10 cellular contexts compared by ENCODE assay signal in genomic region chr3:185796431-185797107, GRCh38. TPM values are rescaled to one million over a fixed set of nuclear protein-coding genes. Genes with fewer than 3 reads are reported as not detected.
DNase-seq lines count a peak whose midpoint lies in the region; ATAC-seq and TF ChIP-seq lines count a peak whose summit lies in the region.
"Had no signal": no experiment of that assay in that cellular context is flagged by ENCODE, and none has a peak within 500 bp of the region (broad histone marks: within the 10 kb centered on the region; RNA-seq: fewer than 3 reads in every experiment).

No MANE protein-coding gene starts in this region.

- H3K4me3 ChIP-seq in left ventricle myocardium inferior (no peak overlapping the region), upper lobe of left lung (no peak overlapping the region)
- H3K4me3 ChIP-seq: adrenal gland had no signal

- H3K27ac Mint-ChIP-seq in natural killer cell, result no peak overlapping the region
- no peak overlapping the region for H3K27ac Mint-ChIP-seq in activated CD4-positive, alpha-beta memory T cell treated with anti-CD3 and anti-CD28 coated beads, Interleukin-2, amount 10 ng/mL, durations not matched to agents 7 days and 5 days
- H3K27ac Mint-ChIP-seq: T-helper 17 cell had no signal

- POLR2A ChIA-PET in activated CD4-positive, alpha-beta memory T cell treated with anti-CD3 and anti-CD28 coated beads, Interleukin-2, amount 10 ng/mL, durations not matched to agents 7 days and 5 days (lab: Charles Lee), result no interaction called here

- DNase-seq in left ventricle myocardium superior (no peak), left ventricle myocardium inferior (no peak), SW 1271 (lab: John Stamatoyannopoulos, UW) (peak; percentile 35 to 87), glomerular visceral epithelial cell (ENCODE audit: extremely low spot score) (peak; percentile 69), upper lobe of left lung (no peak), natural killer cell (no peak)
- no peak for DNase-seq in activated CD4-positive, alpha-beta memory T cell treated with anti-CD3 and anti-CD28 coated beads, Interleukin-2, amount 10 ng/mL, durations not matched to agents 7 days and 5 days
- DNase-seq: T-helper 17 cell had no signal

- H3K4me1 ChIP-seq in left ventricle myocardium inferior (no peaks in the 10 kb centered on the region), upper lobe of left lung (peaks cover 4 to 13% (median 9%) of the 10 kb centered on the region in 4 donors)
- H3K4me1 ChIP-seq: adrenal gland had no signal

- H3K4me1 Mint-ChIP-seq in natural killer cell, result peaks cover 0 to 18% of the 10 kb centered on the region in 2 donors
- peaks cover 5% of the 10 kb centered on the region for H3K4me1 Mint-ChIP-seq in activated CD4-positive, alpha-beta memory T cell treated with anti-CD3 and anti-CD28 coated beads, Interleukin-2, amount 10 ng/mL, durations not matched to agents 7 days and 5 days
- H3K4me1 Mint-ChIP-seq: T-helper 17 cell had no signal

- no peak for TF ChIP-seq POLR2A in upper lobe of left lung (IDR thresholded peaks at IDR 0.05)

- no peaks in the 10 kb centered on the region for H3K27me3 Mint-ChIP-seq in natural killer cell (ENCODE audit: low read depth in 2 of 2)
- H3K27me3 Mint-ChIP-seq in activated CD4-positive, alpha-beta memory T cell treated with anti-CD3 and anti-CD28 coated beads, Interleukin-2, amount 10 ng/mL, durations not matched to agents 7 days and 5 days, result peaks cover 18% of the 10 kb centered on the region

- H3K27ac ChIP-seq in left ventricle myocardium inferior (replicated peaks), result no peak overlapping the region
- H3K27ac ChIP-seq in upper lobe of left lung, result no peak overlapping the region
- H3K27ac ChIP-seq: adrenal gland had no signal

- CTCF ChIA-PET in activated CD4-positive, alpha-beta memory T cell treated with anti-CD3 and anti-CD28 coated beads, Interleukin-2, amount 10 ng/mL, durations not matched to agents 7 days and 5 days (lab: Charles Lee), result no interaction called here

- no peaks in the 10 kb centered on the region for H3K36me3 Mint-ChIP-seq in natural killer cell
- H3K36me3 Mint-ChIP-seq in activated CD4-positive, alpha-beta memory T cell treated with anti-CD3 and anti-CD28 coated beads, Interleukin-2, amount 10 ng/mL, durations not matched to agents 7 days and 5 days (ENCODE audit: low read depth), result no peaks in the 10 kb centered on the region

- WGBS in upper lobe of left lung, 2 donors, result 49 to 62% methylated on average over 6 to 7 of the region's 7 CpGs

- peak; percentile 34 for ATAC-seq in left ventricle myocardium superior
- peak; percentile 56 to 90 for ATAC-seq in upper lobe of left lung (ENCODE audit: low FRiP score in 2 of 2)
- no peak for ATAC-seq in GM18520 (IDR thresholded peaks at IDR 0.05; ENCODE audit: unreplicated experiment)
- ATAC-seq in natural killer cell, result no peak
- ATAC-seq: T-helper 17 cell had no signal

- TF ChIP-seq CTCF in left ventricle myocardium inferior (IDR thresholded peaks at IDR 0.05; ENCODE audit: borderline replicate concordance) (no peak), upper lobe of left lung (IDR thresholded peaks at IDR 0.05) (no peak), natural killer cell (IDR thresholded peaks at IDR 0.05) (no peak)

- no peak overlapping the region for H3K4me3 Mint-ChIP-seq in natural killer cell
- no peak overlapping the region for H3K4me3 Mint-ChIP-seq in activated CD4-positive, alpha-beta memory T cell treated with anti-CD3 and anti-CD28 coated beads, Interleukin-2, amount 10 ng/mL, durations not matched to agents 7 days and 5 days
- H3K4me3 Mint-ChIP-seq: T-helper 17 cell had no signal

- no peaks in the 10 kb centered on the region for H3K9me3 ChIP-seq in left ventricle myocardium inferior (replicated peaks)
- H3K9me3 ChIP-seq in upper lobe of left lung, result no peaks in the 10 kb centered on the region
- H3K9me3 ChIP-seq: adrenal gland had no signal

- TF ChIP-seq EP300 in upper lobe of left lung (IDR thresholded peaks at IDR 0.05), result no peak

- intact Hi-C loops in left ventricle myocardium superior (cut with micrococcal nuclease) (no loop called here), left ventricle myocardium inferior (cut with micrococcal nuclease) (no loop called here), natural killer cell (cut with micrococcal nuclease) (no loop called here)

- H3K36me3 ChIP-seq in left ventricle myocardium inferior (no peaks in the 10 kb centered on the region), upper lobe of left lung (no peaks in the 10 kb centered on the region)
- H3K36me3 ChIP-seq: adrenal gland had no signal

- no peaks in the 10 kb centered on the region for H3K9me3 Mint-ChIP-seq in natural killer cell
- no peaks in the 10 kb centered on the region for H3K9me3 Mint-ChIP-seq in activated CD4-positive, alpha-beta memory T cell treated with anti-CD3 and anti-CD28 coated beads, Interleukin-2, amount 10 ng/mL, durations not matched to agents 7 days and 5 days

- no peaks in the 10 kb centered on the region for H3K27me3 ChIP-seq in left ventricle myocardium inferior (ENCODE audit: low read depth)
- no peaks in the 10 kb centered on the region for H3K27me3 ChIP-seq in upper lobe of left lung
- H3K27me3 ChIP-seq: adrenal gland had no signal

RNA-seq across cellular contexts. Expression of gene IGF2BP2, which starts 28.3 kb away (rescaled TPM):
- total RNA-seq in left ventricle myocardium superior, result 16.7 TPM
- total RNA-seq in left ventricle myocardium inferior, result 17.9 TPM
- total RNA-seq in upper lobe of left lung, result 10 to 100 TPM; 11.4 to 60.3 (median 24.9) TPM
- 10 to 100 TPM in 1 of 3 donors, 1 to 10 TPM in 2; 4.2 to 16.8 (median 8.8) TPM for total RNA-seq in natural killer cell
- total RNA-seq in activated CD4-positive, alpha-beta memory T cell treated with anti-CD3 and anti-CD28 coated beads, Interleukin-2, amount 10 ng/mL, durations not matched to agents 7 days and 5 days, result under 1 TPM; 0.13 to 0.40 TPM

Comparison
In these comparisons a context has a peak if more than half of its experiments do, and no peak if none do; other contexts are left out.
1. ATAC-seq: peak in left ventricle myocardium superior (single experiment) and upper lobe of left lung (2 of 2); none in GM18520 (single experiment) and natural killer cell (0 of 3).
2. DNase-seq: peak in SW 1271 (2 of 2) and glomerular visceral epithelial cell (single experiment); none in left ventricle myocardium superior (single experiment), left ventricle myocardium inferior (single experiment), upper lobe of left lung (0 of 2), natural killer cell (single experiment) and activated CD4-positive, alpha-beta memory T cell treated with anti-CD3 and anti-CD28 coated beads, Interleukin-2, amount 10 ng/mL, durations not matched to agents 7 days and 5 days (single experiment).